Comparison of ENCODE assay signal across 29 cellular contexts in genomic region chr7:140022582-140023211, GRCh38. TPM values are rescaled to one million over a fixed set of nuclear protein-coding genes. Genes with fewer than 3 reads are reported as not detected.
A peak's percentile ranks its signal among the peaks of the same experiment; 100 is the strongest.
DNase-seq lines count a peak whose midpoint lies in the region; ATAC-seq and TF ChIP-seq lines count a peak whose summit lies in the region.
"Had no signal": no experiment of that assay in that cellular context is flagged by ENCODE, and none has a peak within 500 bp of the region (broad histone marks: within the 10 kb centered on the region; RNA-seq: fewer than 3 reads in every experiment).

No MANE protein-coding gene starts in this region.

- POLR2A ChIA-PET in naive thymus-derived CD4-positive, alpha-beta T cell (lab: Charles Lee): no interaction called here

- peaks cover 5% of the 10 kb centered on the region for H3K36me3 Mint-ChIP-seq in IgD-negative memory B cell
- H3K36me3 Mint-ChIP-seq in effector memory CD8-positive, alpha-beta T cell (ENCODE audit: insufficient read depth): peaks cover 37% of the 10 kb centered on the region
- peaks cover 13% of the 10 kb centered on the region for H3K36me3 Mint-ChIP-seq in osteocyte (ENCODE audit: unreplicated experiment)
- peaks cover 3 to 50% (median 23%) of the 10 kb centered on the region in 5 donors for H3K36me3 Mint-ChIP-seq in naive thymus-derived CD4-positive, alpha-beta T cell
- peaks cover 13% of the 10 kb centered on the region for H3K36me3 Mint-ChIP-seq in chondrocyte (ENCODE audit: low read depth)

- CTCF ChIA-PET in naive thymus-derived CD4-positive, alpha-beta T cell (lab: Charles Lee): no interaction called here

- H3K36me3 ChIP-seq in naive thymus-derived CD4-positive, alpha-beta T cell (ENCODE audit: control insufficient read depth in 2 of 3, insufficient read depth in 3 of 3, low read length in 3 of 3): peaks cover 7 to 49% (median 8%) of the 10 kb centered on the region in 3 experiments
- H3K36me3 ChIP-seq: ovary had no signal

- no peaks in the 10 kb centered on the region for H3K9me3 ChIP-seq in naive thymus-derived CD4-positive, alpha-beta T cell (ENCODE audit: control insufficient read depth in 2 of 3, low read length in 3 of 3)
- H3K9me3 ChIP-seq: BLaER1 treated with 17β-estradiol and CSF1 and Interleukin-3, amounts not matched to agents 10 nM and 100 nM; ovary; sigmoid colon; SK-N-SH had no signal

- TF ChIP-seq CTCF in osteocyte (IDR thresholded peaks at IDR 0.05) (no peak), chondrocyte (IDR thresholded peaks at IDR 0.05) (no peak)

- H3K27me3 Mint-ChIP-seq in IgD-negative memory B cell (no peaks in the 10 kb centered on the region), osteocyte (ENCODE audit: unreplicated experiment) (no peaks in the 10 kb centered on the region), chondrocyte (ENCODE audit: low read depth) (peaks cover 6% of the 10 kb centered on the region)
- H3K27me3 Mint-ChIP-seq in effector memory CD8-positive, alpha-beta T cell: no peaks in the 10 kb centered on the region
- no peaks in the 10 kb centered on the region for H3K27me3 Mint-ChIP-seq in naive thymus-derived CD4-positive, alpha-beta T cell
- H3K27me3 Mint-ChIP-seq: activated CD8-positive, alpha-beta T cell treated with anti-CD3 and anti-CD28 coated beads for 36 hours; central memory CD8-positive, alpha-beta T cell; naive B cell had no signal

- H3K4me3 Mint-ChIP-seq in IgD-negative memory B cell (no peak overlapping the region), osteocyte (ENCODE audit: unreplicated experiment) (no peak overlapping the region), chondrocyte (ENCODE audit: unreplicated experiment) (no peak overlapping the region)
- no peak overlapping the region for H3K4me3 Mint-ChIP-seq in effector memory CD8-positive, alpha-beta T cell
- H3K4me3 Mint-ChIP-seq in naive thymus-derived CD4-positive, alpha-beta T cell: no peak overlapping the region
- H3K4me3 Mint-ChIP-seq: activated CD8-positive, alpha-beta T cell treated with anti-CD3 and anti-CD28 coated beads for 36 hours; central memory CD8-positive, alpha-beta T cell; naive B cell had no signal

- H3K9me3 Mint-ChIP-seq in IgD-negative memory B cell: no peaks in the 10 kb centered on the region
- H3K9me3 Mint-ChIP-seq in effector memory CD8-positive, alpha-beta T cell: no peaks in the 10 kb centered on the region
- no peaks in the 10 kb centered on the region for H3K9me3 Mint-ChIP-seq in osteocyte (ENCODE audit: unreplicated experiment)
- no peaks in the 10 kb centered on the region for H3K9me3 Mint-ChIP-seq in naive thymus-derived CD4-positive, alpha-beta T cell
- no peaks in the 10 kb centered on the region for H3K9me3 Mint-ChIP-seq in chondrocyte (ENCODE audit: low read depth)
- H3K9me3 Mint-ChIP-seq: activated CD8-positive, alpha-beta T cell treated with anti-CD3 and anti-CD28 coated beads for 36 hours; central memory CD8-positive, alpha-beta T cell; naive B cell had no signal

- H3K4me1 Mint-ChIP-seq in IgD-negative memory B cell (peaks cover 0 to 2% (median 0%) of the 10 kb centered on the region in 3 donors), osteocyte (ENCODE audit: unreplicated experiment) (peaks cover 22% of the 10 kb centered on the region), chondrocyte (ENCODE audit: low read depth) (peaks cover 15% of the 10 kb centered on the region)
- peaks cover 3 to 11% of the 10 kb centered on the region in 2 donors for H3K4me1 Mint-ChIP-seq in effector memory CD8-positive, alpha-beta T cell (ENCODE audit: low read depth in 2 of 2)
- H3K4me1 Mint-ChIP-seq in naive thymus-derived CD4-positive, alpha-beta T cell: peaks cover 0 to 2% (median 0%) of the 10 kb centered on the region in 7 donors

- no peak for ATAC-seq in effector memory CD8-positive, alpha-beta T cell (replicated peaks)
- no peak for ATAC-seq in naive thymus-derived CD4-positive, alpha-beta T cell
- ATAC-seq: activated CD8-positive, alpha-beta T cell treated with anti-CD3 and anti-CD28 coated beads for 36 hours; left colon had no signal

- H3K4me3 ChIP-seq in naive thymus-derived CD4-positive, alpha-beta T cell (ENCODE audit: low read length): no peak overlapping the region
- H3K4me3 ChIP-seq: BLaER1 treated with 17β-estradiol and CSF1 and Interleukin-3, amounts not matched to agents 10 nM and 100 nM; ovary; sigmoid colon had no signal

- no peaks in the 10 kb centered on the region for H3K27me3 ChIP-seq in naive thymus-derived CD4-positive, alpha-beta T cell (ENCODE audit: control insufficient read depth in 2 of 2, insufficient read depth in 2 of 2, low read length in 2 of 2)
- H3K27me3 ChIP-seq: BLaER1 treated with 17β-estradiol and CSF1 and Interleukin-3, amounts not matched to agents 10 nM and 100 nM; ovary; sigmoid colon had no signal

- H3K27ac ChIP-seq in naive thymus-derived CD4-positive, alpha-beta T cell (ENCODE audit: low read depth, low read length): no peak overlapping the region
- H3K27ac ChIP-seq: BLaER1 treated with 17β-estradiol and CSF1 and Interleukin-3, amounts not matched to agents 10 nM and 100 nM; ovary; sigmoid colon had no signal

- intact Hi-C loops in naive thymus-derived CD4-positive, alpha-beta T cell (cut with micrococcal nuclease): no loop called here

- DNase-seq in SHP77 treated with DMSO at 0.1 percent for 48 hours (lab: John Stamatoyannopoulos, UW) (peak; percentile 10), osteocyte (ENCODE audit: extremely low spot score, unreplicated experiment) (no peak), NAMALWA (ENCODE audit: low spot score) (no peak), chondrocyte (ENCODE audit: low spot score) (no peak)
- no peak for DNase-seq in effector memory CD8-positive, alpha-beta T cell
- no peak for DNase-seq in stimulated activated naive CD4-positive, alpha-beta T cell treated with Interleukin-2 at 50 U/mL for 16 hours (lab: John Stamatoyannopoulos, UW)
- DNase-seq in naive thymus-derived CD4-positive, alpha-beta T cell: no peak
- DNase-seq: ACHN; activated CD4-positive, CD25-positive, alpha-beta regulatory T cell; activated CD8-positive, alpha-beta T cell treated with anti-CD3 and anti-CD28 coated beads for 36 hours; activated naive CD4-positive, alpha-beta T cell; amygdala; Calu3; effector CD8-positive, alpha-beta T cell; glutamatergic neuron; Kasumi-1; left colon; naive B cell; NCI-H1105; NCI-H2081 treated with DMSO at 0.1 percent for 48 hours; NCI-H524; ovary; RPMI8226; sigmoid colon; SK-N-SH; T1000 had no signal

- H3K27ac Mint-ChIP-seq in IgD-negative memory B cell (peak overlapping the region in 2 of 3 donors; percentile 13 to 50), osteocyte (ENCODE audit: unreplicated experiment) (peak overlapping the region; percentile 35), chondrocyte (ENCODE audit: unreplicated experiment) (no peak overlapping the region)
- peak overlapping the region; percentile 70 to 77 for H3K27ac Mint-ChIP-seq in effector memory CD8-positive, alpha-beta T cell
- H3K27ac Mint-ChIP-seq in naive thymus-derived CD4-positive, alpha-beta T cell: peak overlapping the region in 2 of 9 donors; percentile 51 to 68
- H3K27ac Mint-ChIP-seq: activated CD8-positive, alpha-beta T cell treated with anti-CD3 and anti-CD28 coated beads for 36 hours had no signal

- no peaks in the 10 kb centered on the region for H3K4me1 ChIP-seq in naive thymus-derived CD4-positive, alpha-beta T cell (ENCODE audit: control insufficient read depth in 2 of 2, insufficient read depth in 2 of 2, low read length in 2 of 2)
- H3K4me1 ChIP-seq: BLaER1 treated with 17β-estradiol and CSF1 and Interleukin-3, amounts not matched to agents 10 nM and 100 nM; sigmoid colon had no signal

RNA-seq across cellular contexts. Expression of gene PARP12, which starts 40.1 kb away (rescaled TPM):
- polyA plus RNA-seq in IgD-negative memory B cell: 30.8 TPM
- total RNA-seq in osteocyte: 26.9 and 27.5 TPM in 2 replicates
- 100 to 1,000 TPM in 2 of 5 experiments, 10 to 100 TPM in 3; 66.2 to 145 (median 94.5) TPM for total RNA-seq in naive thymus-derived CD4-positive, alpha-beta T cell
- polyA plus RNA-seq in naive thymus-derived CD4-positive, alpha-beta T cell: 10 to 100 TPM; 26.2 to 28.8 TPM
- 6.8 to 9.8 TPM (median 8.7 TPM) in 3 replicates for total RNA-seq in chondrocyte
